In genomic region chr11:68354181-68354872, GRCh38 we compare ENCODE assay signal across 10 cellular contexts. TPM values are rescaled to one million over a fixed set of nuclear protein-coding genes. Genes with fewer than 3 reads are reported as not detected.
DNase-seq lines count a peak whose midpoint lies in the region; ATAC-seq and TF ChIP-seq lines count a peak whose summit lies in the region.
"Had no signal": no experiment of that assay in that cellular context is flagged by ENCODE, and none has a peak within 500 bp of the region (broad histone marks: within the 10 kb centered on the region; RNA-seq: fewer than 3 reads in every experiment).

No MANE protein-coding gene starts in this region.

- no peaks in the 10 kb centered on the region for H3K9me2 ChIP-seq in GM23338 (ENCODE audit: insufficient read depth)
- H3K9me2 ChIP-seq in hepatocyte (replicated peaks; ENCODE audit: insufficient read depth), result no peaks in the 10 kb centered on the region

- no peak overlapping the region for H3K4me3 ChIP-seq in GM23338
- H3K4me3 ChIP-seq in hepatocyte, result no peak overlapping the region
- no peak overlapping the region for H3K4me3 ChIP-seq in skin epidermis

- no peak overlapping the region for H3K4me3 Mint-ChIP-seq in GM23338
- H3K4me3 Mint-ChIP-seq: activated naive CD8-positive, alpha-beta T cell had no signal

- H4K20me1 ChIP-seq in GM23338 (replicated peaks; ENCODE audit: insufficient read depth) (no peaks in the 10 kb centered on the region; the same call in none of the 2 replicates), hepatocyte (ENCODE audit: insufficient read depth, poor library complexity, severe bottlenecking) (peaks cover 19% of the 10 kb centered on the region)

- peak overlapping the region; percentile 67; the same call in 1 of the 2 replicates for H3K27ac Mint-ChIP-seq in GM23338
- H3K27ac Mint-ChIP-seq: activated naive CD8-positive, alpha-beta T cell had no signal

- H3F3A ChIP-seq in GM23338 (replicated peaks; ENCODE audit: low read depth), result 0 out of 2 replicates have a peak, but pooled peaks cover 2% of the 10 kb centered on the region

- H3K36me3 Mint-ChIP-seq in GM23338 (ENCODE audit: low read depth), result peaks cover 52% of the 10 kb centered on the region

- H2AFZ ChIP-seq in GM23338 (no peak overlapping the region), hepatocyte (no peak overlapping the region)

- peaks cover 9% of the 10 kb centered on the region; the same call in 1 of the 2 replicates for H3K79me2 ChIP-seq in GM23338 (replicated peaks; ENCODE audit: insufficient read depth)
- H3K79me2 ChIP-seq in hepatocyte, result peaks cover 43% of the 10 kb centered on the region

- peaks cover 3% of the 10 kb centered on the region; the same call in 1 of the 2 replicates for H3K4me1 ChIP-seq in GM23338 (ENCODE audit: insufficient read depth)
- no peaks in the 10 kb centered on the region for H3K4me1 ChIP-seq in hepatocyte (ENCODE audit: insufficient read depth)

- H3K4me1 Mint-ChIP-seq in GM23338, result peaks cover 15% of the 10 kb centered on the region

- 64% methylated on average over 25 of the region's 25 CpGs for WGBS in hepatocyte (ENCODE audit: low lambda C conversion rate, missing lambda C conversion rate)

- H3K27me3 Mint-ChIP-seq in GM23338 (ENCODE audit: insufficient read depth, low read depth, poor library complexity), result peaks cover 26% of the 10 kb centered on the region
- H3K27me3 Mint-ChIP-seq: activated naive CD8-positive, alpha-beta T cell had no signal

- H3K9me3 ChIP-seq in hepatocyte (ENCODE audit: low read depth), result no peaks in the 10 kb centered on the region

- peaks cover 15% of the 10 kb centered on the region; the same call in 2 of the 3 replicates for H3K9me3 Mint-ChIP-seq in GM23338

- H3K4me2 ChIP-seq in GM23338 (no peak overlapping the region), hepatocyte (peak overlapping the region; percentile 5)

- no peaks in the 10 kb centered on the region for H3K36me3 ChIP-seq in GM23338 (ENCODE audit: insufficient read depth)
- H3K36me3 ChIP-seq in hepatocyte (replicated peaks; ENCODE audit: insufficient read depth, low read depth), result peaks cover 4% of the 10 kb centered on the region

- peak; percentile 46 for ATAC-seq in GM23338

- H3K27me3 ChIP-seq in GM23338 (ENCODE audit: insufficient read depth), result no peaks in the 10 kb centered on the region
- no peaks in the 10 kb centered on the region for H3K27me3 ChIP-seq in hepatocyte

- peak overlapping the region; percentile 78 for H3K27ac ChIP-seq in GM23338 (ENCODE audit: low read depth)
- H3K27ac ChIP-seq in hepatocyte, result peak overlapping the region; percentile 59
- H3K27ac ChIP-seq in skin epidermis, result peak overlapping the region in 18 of 21 experiments; percentile 13 to 82 (median 66)

- peak; percentile 46 for DNase-seq in GM23338 (ENCODE audit: low spot score)
- DNase-seq in amniotic stem cell (lab: John Stamatoyannopoulos, UW), result peak; percentile 83
- peak; percentile 72 for DNase-seq in hepatocyte (ENCODE audit: low spot score)
- no peak for DNase-seq in GDM1 (lab: John Stamatoyannopoulos, UW)
- DNase-seq in NCI-H69 (lab: John Stamatoyannopoulos, UW), result no peak
- DNase-seq in MV-4-11 (lab: John Stamatoyannopoulos, UW), result no peak
- DNase-seq in effector CD4-positive, alpha-beta T cell, result no peak
- DNase-seq: NCI-H187 had no signal

- TF ChIP-seq CTCF in GM23338 (conservative IDR thresholded peaks at IDR 0.05; ENCODE audit: low read depth in 2 of 2) (no peak), hepatocyte (IDR thresholded peaks at IDR 0.05; ENCODE audit: poor library complexity) (no peak)

TF ChIP-seq in GM23338, 12 proteins besides CTCF, POLR2A, EP300 and RAD21 (continues in another document):
- TF ChIP-seq EZH2 (IDR thresholded peaks at IDR 0.05; ENCODE audit: low read depth, unreplicated experiment), result no peak
- no peak for TF ChIP-seq EZH2phosphoT487 (IDR thresholded peaks at IDR 0.05; ENCODE audit: unreplicated experiment)
- TF ChIP-seq NANOG (IDR thresholded peaks at IDR 0.05; ENCODE audit: borderline replicate concordance), result no peak
- no peak for TF ChIP-seq REST (IDR thresholded peaks at IDR 0.05; ENCODE audit: unreplicated experiment)
- TF ChIP-seq ZNF331 (CRISPR knock-in tag; IDR thresholded peaks at IDR 0.05; ENCODE audit: low read depth), result no peak
- TF ChIP-seq STAT1 (IDR thresholded peaks at IDR 0.05; ENCODE audit: unreplicated experiment), result no peak
- TF ChIP-seq POLR2AphosphoS5 (IDR thresholded peaks at IDR 0.05; ENCODE audit: low read depth), result no peak
- TF ChIP-seq ETS1 (IDR thresholded peaks at IDR 0.05), result no peak
- no peak for TF ChIP-seq JUNB (IDR thresholded peaks at IDR 0.05; ENCODE audit: unreplicated experiment)

RNA-seq across cellular contexts. Expression of gene LRP5, which starts 41.9 kb away (rescaled TPM):
- total RNA-seq in GM23338 (2014; rRNA removed; shearing (Covaris generic)), result 35.1 and 51.1 TPM in 2 replicates
- polyA plus RNA-seq in GM23338 (2016; fragmentation: Nextera tagmentation; extraction: Ambion mirVana) (26.9 and 38.3 TPM in 2 replicates), hepatocyte (39.9 and 54.3 TPM in 2 replicates)
- 34.4 and 43.9 TPM in 2 replicates for total RNA-seq in hepatocyte

Comparison
In these comparisons a context has a peak if more than half of its experiments do, and no peak if none do; other contexts are left out.
1. DNase-seq: peak in GM23338 (single experiment), amniotic stem cell (single experiment) and hepatocyte (single experiment); none in GDM1 (single experiment), NCI-H69 (single experiment), MV-4-11 (single experiment) and effector CD4-positive, alpha-beta T cell (single experiment).
2. Peak in every context shown above with its lines, with median percentiles within 50 percentile points of each other: H3K27ac ChIP-seq.